ENCODE assay signal across 1 cellular context in the genomic region with DNA sequence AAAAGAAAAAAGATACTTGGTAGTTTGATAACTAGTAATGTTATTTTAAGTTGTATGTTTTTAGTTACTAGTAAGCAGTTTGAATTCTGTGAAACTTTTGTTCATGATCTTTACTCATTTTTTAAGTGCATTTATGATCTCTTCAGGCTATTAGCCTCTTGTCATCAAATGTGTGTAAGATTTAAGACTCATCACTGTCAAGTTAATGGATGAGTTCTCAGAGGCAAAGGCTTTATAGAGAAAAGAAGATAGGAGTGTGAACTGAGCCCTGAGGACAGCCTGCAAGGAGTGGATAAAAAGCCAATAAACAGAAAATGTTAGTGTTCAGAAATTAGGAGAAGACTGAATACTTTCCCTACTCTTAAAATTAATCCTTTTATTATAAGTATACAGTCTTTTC.
TF ChIP-seq lines count a peak whose summit lies in the region.

No MANE protein-coding gene starts in this region.

TF ChIP-seq in IMR-90, 13 proteins besides CTCF, POLR2A, EP300 and RAD21:
- no peak for TF ChIP-seq RCOR1 (IDR thresholded peaks at IDR 0.05; ENCODE audit: insufficient replicate concordance, low read length)
- TF ChIP-seq NFE2L2 (IDR thresholded peaks at IDR 0.05; ENCODE audit: low read depth, low read length), result no peak
